21 cellular contexts compared by ENCODE assay signal in genomic region chr10:44787480-44788075, GRCh38.
DNase-seq lines count a peak whose midpoint lies in the region; ATAC-seq, FAIRE-seq and TF ChIP-seq lines count a peak whose summit lies in the region.
"Had no signal": no experiment of that assay in that cellular context is flagged by ENCODE, and none has a peak within 500 bp of the region (broad histone marks: within the 10 kb centered on the region; RNA-seq: fewer than 3 reads in every experiment).

No MANE protein-coding gene starts in this region.

- FAIRE-seq in K562 (lab: Jason Lieb, UNC), result no peak
- FAIRE-seq: A549, D721Med had no signal

- H3K79me2 ChIP-seq in K562 (ENCODE audit: control insufficient read depth, insufficient read depth, low read length), result no peaks in the 10 kb centered on the region

- no peak overlapping the region for H3K4me3 Mint-ChIP-seq in stimulated activated naive B cell treated with anti-CD40 and anti-IgM and Interleukin-4, amounts not matched to agents 10 μg/mL and 1 μg/mL and 100 μg/mL, for 72 hours
- H3K4me3 Mint-ChIP-seq: CD4-positive, alpha-beta T cell; HFFc6; IgD-negative memory B cell had no signal

- H4K91ac ChIP-seq in neuronal stem cell (ENCODE audit: low read depth, low read length, poor library complexity), result no peak overlapping the region

- peak; percentile 32 for DNase-seq in EH (ENCODE audit: low read depth)
- peak; percentile 50 for DNase-seq in RPMI7951 (ENCODE audit: low read depth)
- no peak for DNase-seq in K562 (ENCODE audit: extremely low read depth in 1 of 4, low spot score in 3 of 4)
- no peak for DNase-seq in neuronal stem cell (ENCODE audit: low spot score)
- no peak for DNase-seq in stimulated activated naive B cell treated with anti-CD40 and anti-IgM and Interleukin-4, amounts not matched to agents 10 μg/mL and 1 μg/mL and 100 μg/mL, for 72 hours
- DNase-seq in COLO668 (lab: John Stamatoyannopoulos, UW; ENCODE audit: unreplicated experiment), result no peak
- no peak for DNase-seq in activated gamma-delta T cell treated with Interleukin-2 at 50 U/mL for 16 hours
- DNase-seq: AML-193; Caco-2; CD4-positive, alpha-beta T cell; GF-D8; GOT3; H7; HFFc6 had no signal

- no peak overlapping the region for H3K27ac Mint-ChIP-seq in stimulated activated naive B cell treated with anti-CD40 and anti-IgM and Interleukin-4, amounts not matched to agents 10 μg/mL and 1 μg/mL and 100 μg/mL, for 72 hours
- H3K27ac Mint-ChIP-seq: CD4-positive, alpha-beta T cell; HFFc6; IgD-negative memory B cell had no signal

- no peak overlapping the region for H2BK12ac ChIP-seq in neuronal stem cell (ENCODE audit: low read length)

- H3K27me3 ChIP-seq in K562 (ENCODE audit: control insufficient read depth in 2 of 2, insufficient read depth in 2 of 2, low read length in 2 of 2) (no peaks in the 10 kb centered on the region; a peak in 1 of 5 replicates), neuronal stem cell (ENCODE audit: control insufficient read depth in 3 of 3, insufficient read depth in 3 of 3, low read depth in 1 of 3, low read length in 3 of 3) (no peaks in the 10 kb centered on the region)

- H3K23ac ChIP-seq in neuronal stem cell (ENCODE audit: low read depth, low read length, poor library complexity), result no peak overlapping the region

- BruUV-seq in K562 (replicated peaks; lab: Mats Ljungman, UMichigan), result no TSS peak

- H2BK15ac ChIP-seq in neuronal stem cell (ENCODE audit: low read length), result no peak overlapping the region

- H3K9me3 Mint-ChIP-seq in stimulated activated naive B cell treated with anti-CD40 and anti-IgM and Interleukin-4, amounts not matched to agents 10 μg/mL and 1 μg/mL and 100 μg/mL, for 72 hours, result no peaks in the 10 kb centered on the region
- H3K9me3 Mint-ChIP-seq: CD4-positive, alpha-beta T cell; HFFc6 had no signal

- peak; percentile 35; the same call in 2 of the 3 replicates for ATAC-seq in K562
- no peak for ATAC-seq in stimulated activated naive B cell treated with anti-CD40 and anti-IgM and Interleukin-4, amounts not matched to agents 10 μg/mL and 1 μg/mL and 100 μg/mL, for 72 hours (replicated peaks)
- ATAC-seq in HG02852 (IDR thresholded peaks at IDR 0.05; ENCODE audit: unreplicated experiment), result no peak
- ATAC-seq: A549, HCT116 had no signal

- H2AK5ac ChIP-seq in neuronal stem cell (ENCODE audit: low read depth, low read length), result no peak overlapping the region

- no peaks in the 10 kb centered on the region for H3K36me3 ChIP-seq in K562 (ENCODE audit: control insufficient read depth, insufficient read depth, low read length)
- no peaks in the 10 kb centered on the region for H3K36me3 ChIP-seq in neuronal stem cell (replicated peaks in 1 of 2; ENCODE audit: control insufficient read depth in 2 of 2, insufficient read depth in 2 of 2, low read length in 2 of 2)

- 2% methylated on average over 7 of the region's 7 CpGs for WGBS in K562 (ENCODE audit: insufficient coverage, low coverage, missing lambda C conversion rate)
- WGBS in neuronal stem cell (ENCODE audit: extremely low coverage in 2 of 2, insufficient read length in 2 of 2, insufficient replicate concordance in 1 of 2), 2 donors, result no CpG with 5 or more reads among the region's 7 CpGs

- H3K4me1 ChIP-seq in K562 (replicated peaks in 1 of 2; ENCODE audit: control insufficient read depth in 2 of 2, insufficient read depth in 2 of 2, low read length in 2 of 2), result peaks cover 0 to 5% of the 10 kb centered on the region in 2 experiments; a peak in 2 of 5 replicates
- H3K4me1 ChIP-seq in neuronal stem cell (ENCODE audit: control insufficient read depth in 2 of 2, insufficient read depth in 1 of 2, low read depth in 1 of 2, low read length in 2 of 2), result no peaks in the 10 kb centered on the region
- H3K4me1 ChIP-seq: A549, Caco-2 had no signal

- H2BK5ac ChIP-seq in neuronal stem cell (ENCODE audit: low read length), result no peak overlapping the region

- intact Hi-C loops in K562 (cut with micrococcal nuclease), result no loop called here

- TF ChIP-seq POLR2A in K562 (conservative IDR thresholded peaks at IDR 0.05), result no peak

- no peaks in the 10 kb centered on the region for H3K79me1 ChIP-seq in neuronal stem cell (ENCODE audit: low read depth, low read length)

- no peak overlapping the region for H2BK120ac ChIP-seq in neuronal stem cell (ENCODE audit: low read depth, low read length)

- H3K36me3 Mint-ChIP-seq in stimulated activated naive B cell treated with anti-CD40 and anti-IgM and Interleukin-4, amounts not matched to agents 10 μg/mL and 1 μg/mL and 100 μg/mL, for 72 hours, result no peaks in the 10 kb centered on the region
- H3K36me3 Mint-ChIP-seq: IgD-negative memory B cell had no signal

- no peak for TF ChIP-seq CTCF in K562 (IDR thresholded peaks at IDR 0.05 in 2 of 3, conservative IDR thresholded peaks at IDR 0.05 in 1 of 3; ENCODE audit: insufficient read depth in 2 of 3, low read depth in 1 of 3, low read length in 3 of 3)

- no peak for TF ChIP-seq RAD21 in K562 (CRISPR knock-in tag; conservative IDR thresholded peaks at IDR 0.05 in 1 of 2, IDR thresholded peaks at IDR 0.05 in 1 of 2)

- no peaks in the 10 kb centered on the region for H3K9me1 ChIP-seq in K562 (ENCODE audit: control insufficient read depth, insufficient read depth, low read length)

- no peak for TF ChIP-seq EP300 in K562 (IDR thresholded peaks at IDR 0.05; ENCODE audit: low read length)

- no peak overlapping the region for H3K4ac ChIP-seq in neuronal stem cell (ENCODE audit: low read length)

- no peaks in the 10 kb centered on the region for H3K4me1 Mint-ChIP-seq in stimulated activated naive B cell treated with anti-CD40 and anti-IgM and Interleukin-4, amounts not matched to agents 10 μg/mL and 1 μg/mL and 100 μg/mL, for 72 hours
- H3K4me1 Mint-ChIP-seq: IgD-negative memory B cell had no signal

- POLR2A ChIA-PET in K562 (lab: Yijun Ruan, JAX), result interaction anchor here (0.7 kb wide), 1 partner anchor 12 kb away, joined by 3 read pairs; no protein-coding TSS in a partner anchor

- peak overlapping the region; percentile 29 for H3K18ac ChIP-seq in neuronal stem cell (ENCODE audit: low read length)

- H3K14ac ChIP-seq in neuronal stem cell (ENCODE audit: low read length), result no peak overlapping the region

- no peaks in the 10 kb centered on the region for H4K20me1 ChIP-seq in K562 (replicated peaks; ENCODE audit: control insufficient read depth, insufficient read depth, low read length)

- in situ Hi-C loops in K562 (cut with MboI), result no loop called here

- no peaks in the 10 kb centered on the region for H3K9me3 ChIP-seq in K562 (replicated peaks; ENCODE audit: control insufficient read depth, insufficient read depth, low read depth, low read length)
- no peaks in the 10 kb centered on the region for H3K9me3 ChIP-seq in neuronal stem cell (replicated peaks in 1 of 2; ENCODE audit: control insufficient read depth in 2 of 2, insufficient read depth in 1 of 2, low read depth in 1 of 2, low read length in 2 of 2)
- H3K9me3 ChIP-seq: A549, Caco-2 had no signal

- H3K4me2 ChIP-seq in K562 (ENCODE audit: insufficient read depth, low read length) (no peak overlapping the region), neuronal stem cell (ENCODE audit: insufficient read depth, low read length, poor library complexity, severe bottlenecking) (no peak overlapping the region)
- H3K4me2 ChIP-seq: A549 had no signal

- H3K9ac ChIP-seq in K562 (ENCODE audit: insufficient read depth in 1 of 2, low read depth in 2 of 2, low read length in 2 of 2), result no peak overlapping the region
- no peak overlapping the region for H3K9ac ChIP-seq in neuronal stem cell (ENCODE audit: low read depth, low read length, poor library complexity)

- peaks cover 10 to 13% of the 10 kb centered on the region in 2 donors for H3K27me3 Mint-ChIP-seq in stimulated activated naive B cell treated with anti-CD40 and anti-IgM and Interleukin-4, amounts not matched to agents 10 μg/mL and 1 μg/mL and 100 μg/mL, for 72 hours

- CTCF ChIA-PET in K562 (lab: Yijun Ruan, JAX; ENCODE audit: low intra/inter-chr PET ratio), result interaction anchor here (0.7 kb wide), 1 partner anchor 822 kb away, joined by 3 read pairs; no protein-coding TSS in a partner anchor

- H3K27ac ChIP-seq in K562 (ENCODE audit: extremely low read depth, low read depth, low read length) (no peak overlapping the region), neuronal stem cell (replicated peaks; ENCODE audit: low read length) (no peak overlapping the region)
- H3K27ac ChIP-seq: 22Rv1, A549, C4-2B had no signal

- H2AFZ ChIP-seq in K562 (ENCODE audit: low read depth, low read length) (no peak overlapping the region), neuronal stem cell (ENCODE audit: low read length) (no peak overlapping the region)

- no peak overlapping the region for H4K8ac ChIP-seq in neuronal stem cell (ENCODE audit: low read depth, low read length)

- H3K4me3 ChIP-seq in K562 (no peak overlapping the region), neuronal stem cell (ENCODE audit: low read length in 2 of 2) (no peak overlapping the region)
- H3K4me3 ChIP-seq: A549 had no signal

TF ChIP-seq in K562, 482 proteins besides CTCF, POLR2A, EP300 and RAD21 (continues in another document):
- TF ChIP-seq, protein P1, sequence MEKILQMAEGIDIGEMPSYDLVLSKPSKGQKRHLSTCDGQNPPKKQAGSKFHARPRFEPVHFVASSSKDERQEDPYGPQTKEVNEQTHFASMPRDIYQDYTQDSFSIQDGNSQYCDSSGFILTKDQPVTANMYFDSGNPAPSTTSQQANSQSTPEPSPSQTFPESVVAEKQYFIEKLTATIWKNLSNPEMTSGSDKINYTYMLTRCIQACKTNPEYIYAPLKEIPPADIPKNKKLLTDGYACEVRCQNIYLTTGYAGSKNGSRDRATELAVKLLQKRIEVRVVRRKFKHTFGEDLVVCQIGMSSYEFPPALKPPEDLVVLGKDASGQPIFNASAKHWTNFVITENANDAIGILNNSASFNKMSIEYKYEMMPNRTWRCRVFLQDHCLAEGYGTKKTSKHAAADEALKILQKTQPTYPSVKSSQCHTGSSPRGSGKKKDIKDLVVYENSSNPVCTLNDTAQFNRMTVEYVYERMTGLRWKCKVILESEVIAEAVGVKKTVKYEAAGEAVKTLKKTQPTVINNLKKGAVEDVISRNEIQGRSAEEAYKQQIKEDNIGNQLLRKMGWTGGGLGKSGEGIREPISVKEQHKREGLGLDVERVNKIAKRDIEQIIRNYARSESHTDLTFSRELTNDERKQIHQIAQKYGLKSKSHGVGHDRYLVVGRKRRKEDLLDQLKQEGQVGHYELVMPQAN (IDR thresholded peaks at IDR 0.05; ENCODE audit: borderline replicate concordance), result no peak
- TF ChIP-seq TAF9B (IDR thresholded peaks at IDR 0.05; ENCODE audit: partially characterized antibody), result no peak
- TF ChIP-seq FOXK1 (CRISPR knock-in tag; IDR thresholded peaks at IDR 0.05; ENCODE audit: borderline replicate concordance), result no peak
- no peak for TF ChIP-seq NCOA4 (IDR thresholded peaks at IDR 0.05; ENCODE audit: partially characterized antibody)

Comparison
In these comparisons a context has a peak if more than half of its experiments do, and no peak if none do; other contexts are left out.
1. DNase-seq: peak in EH (single experiment) and RPMI7951 (single experiment); none in K562 (0 of 4), neuronal stem cell (single experiment), stimulated activated naive B cell treated with anti-CD40 and anti-IgM and Interleukin-4, amounts not matched to agents 10 μg/mL and 1 μg/mL and 100 μg/mL, for 72 hours (single experiment), COLO668 (single experiment) and activated gamma-delta T cell treated with Interleukin-2 at 50 U/mL for 16 hours (single experiment).